8 cellular contexts compared by ENCODE assay signal in the genomic region with DNA sequence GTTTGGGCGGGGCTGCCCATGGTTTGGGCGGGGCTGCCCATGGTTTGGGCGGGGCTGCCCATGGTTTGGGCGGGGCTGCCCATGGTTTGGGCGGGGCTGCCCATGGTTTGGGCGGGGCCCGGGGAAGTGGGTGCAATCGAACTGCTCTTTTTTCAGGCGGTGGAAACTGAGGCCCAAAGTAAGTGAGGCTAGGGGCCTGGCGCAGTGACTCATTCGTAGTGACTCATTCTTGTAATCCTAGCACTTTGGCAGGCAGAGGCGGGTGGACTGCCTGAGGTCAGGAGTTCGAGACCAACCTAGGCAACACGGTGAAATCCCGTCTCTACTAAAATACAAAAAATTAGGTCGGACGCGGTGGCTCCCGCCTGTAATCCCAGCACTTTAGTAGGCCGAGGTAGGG. TPM values are rescaled to one million over a fixed set of nuclear protein-coding genes. Genes with fewer than 3 reads are reported as not detected.
DNase-seq lines count a peak whose midpoint lies in the region; ATAC-seq, FAIRE-seq and TF ChIP-seq lines count a peak whose summit lies in the region.
"Not testable (repeated sequence)": the region's sequence is repeated elsewhere in the genome, so short reads cannot be mapped to it uniquely, and the experiment has no call there.

No MANE protein-coding gene starts in this region.

- H3K27me3 ChIP-seq in left lung; small intestine (ENCODE audit: control insufficient read depth in 2 of 2, insufficient read depth in 2 of 2, low read length in 2 of 2): not testable (repeated sequence)

- TF ChIP-seq CTCF in WTC11 (IDR thresholded peaks at IDR 0.05); epithelial cell of esophagus (IDR thresholded peaks at IDR 0.05; ENCODE audit: insufficient read depth, low read depth, low read length, missing control alignments); left lung (IDR thresholded peaks at IDR 0.05): not testable (repeated sequence)

- not testable (repeated sequence) for H3K36me3 Mint-ChIP-seq in WTC11

- not testable (repeated sequence) for H3K27me3 Mint-ChIP-seq in WTC11 (ENCODE audit: low read depth)

- FAIRE-seq in small intestine (lab: Jason Lieb, UNC) = not testable (repeated sequence)

- intact Hi-C loops in left lung (cut with DNase I) = not testable (repeated sequence)

- POLR2A ChIA-PET in WTC11 (lab: Charles Lee) = interaction anchor here (2.1 to 3.1 kb wide), 2 partner anchors 62 to 153 kb away, joined by 14 to 18 read pairs; a partner anchor contains a TSS

- 52 to 59% (median 52%) methylated on average over 15 to 18 of the region's 20 CpGs for WGBS in small intestine, 3 donors

- H3K27ac ChIP-seq in left lung = peak overlapping the region in 1 of 2 donors; percentile 93
- peak overlapping the region in 1 of 2 donors; percentile 36 for H3K27ac ChIP-seq in small intestine (ENCODE audit: low read depth in 1 of 2, low read length in 1 of 2)
- H3K27ac ChIP-seq in substantia nigra (ENCODE audit: low read depth, low read length, poor library complexity, severe bottlenecking) = not testable (repeated sequence)

- H3K9me3 Mint-ChIP-seq in WTC11 = not testable (repeated sequence)

- peak; percentile 6 for ATAC-seq in WTC11
- not testable (repeated sequence) for ATAC-seq in left lung

- peaks cover 20% of the 10 kb centered on the region for H3K4me1 Mint-ChIP-seq in WTC11

- CTCF ChIA-PET in WTC11 (lab: Charles Lee) = interaction anchor here (0.5 kb wide), 1 partner anchor 171 kb away, joined by 3 read pairs; no protein-coding TSS in a partner anchor

- not testable (repeated sequence) for H3K36me3 ChIP-seq in left lung; small intestine (ENCODE audit: control insufficient read depth in 2 of 2, insufficient read depth in 2 of 2, low read length in 2 of 2)

- not testable (repeated sequence) for H3K4me3 Mint-ChIP-seq in WTC11

- DNase-seq in EL (peak; percentile 41), NCI-H2171 treated with DMSO at 0.1 percent for 48 hours (lab: John Stamatoyannopoulos, UW) (peak; percentile 2), WTC11 (ENCODE audit: low spot score) (peak; percentile 50), epithelial cell of esophagus (ENCODE audit: low read depth) (peak; percentile 60), left lung (peak; percentile 65 to 83), small intestine (peak; percentile 50), substantia nigra (lab: John Stamatoyannopoulos, UW) (peak in 26 of 49 donors; percentile 1 to 73 (median 33))
- DNase-seq in activated naive CD4-positive, alpha-beta T cell (lab: John Stamatoyannopoulos, UW) = peak; percentile 33 to 64 (median 41)

- H3K4me1 ChIP-seq in left lung = peaks cover 4 to 31% of the 10 kb centered on the region in 2 donors
- H3K4me1 ChIP-seq in small intestine (ENCODE audit: control insufficient read depth in 2 of 2, insufficient read depth in 1 of 2, low read depth in 1 of 2, low read length in 1 of 2) = not testable (repeated sequence)

- H3K27ac Mint-ChIP-seq in WTC11 = not testable (repeated sequence)

- H3K4me3 ChIP-seq in epithelial cell of esophagus (ENCODE audit: low read length); small intestine (ENCODE audit: low read depth in 1 of 2, low read length in 2 of 2): not testable (repeated sequence)
- peak overlapping the region in 1 of 2 donors; percentile 83 for H3K4me3 ChIP-seq in left lung

- not testable (repeated sequence) for H3K9me3 ChIP-seq in left lung; small intestine (ENCODE audit: control insufficient read depth, low read depth)

TF ChIP-seq in WTC11, 78 proteins besides CTCF, POLR2A, EP300 and RAD21:
- TF ChIP-seq SP1 (CRISPR knock-in tag; conservative IDR thresholded peaks at IDR 0.05) = peak; percentile 71; the same call in 1 of the 2 replicates

RNA-seq across cellular contexts. Expression of a gene that starts 0.4 kb away (rescaled TPM):
- total RNA-seq in WTC11 (2021) (84.6 to 98.5 TPM (median 84.7 TPM) in 3 replicates), left lung (10 to 100 TPM; 60.3 to 74.5 TPM)
- polyA plus RNA-seq in small intestine = 10 to 100 TPM; 41.1 to 64.5 (median 51.0) TPM

Comparison
In these comparisons a context has a peak if more than half of its experiments do, and no peak if none do; other contexts are left out.
1. DNase-seq: peak in every context shown above with its lines; median percentile 74 in left lung; 60 in epithelial cell of esophagus; 50 in WTC11; 50 in small intestine; 41 in EL; 41 in activated naive CD4-positive, alpha-beta T cell; 33 in substantia nigra; 2 in NCI-H2171 treated with DMSO at 0.1 percent for 48 hours.